In the genomic region with DNA sequence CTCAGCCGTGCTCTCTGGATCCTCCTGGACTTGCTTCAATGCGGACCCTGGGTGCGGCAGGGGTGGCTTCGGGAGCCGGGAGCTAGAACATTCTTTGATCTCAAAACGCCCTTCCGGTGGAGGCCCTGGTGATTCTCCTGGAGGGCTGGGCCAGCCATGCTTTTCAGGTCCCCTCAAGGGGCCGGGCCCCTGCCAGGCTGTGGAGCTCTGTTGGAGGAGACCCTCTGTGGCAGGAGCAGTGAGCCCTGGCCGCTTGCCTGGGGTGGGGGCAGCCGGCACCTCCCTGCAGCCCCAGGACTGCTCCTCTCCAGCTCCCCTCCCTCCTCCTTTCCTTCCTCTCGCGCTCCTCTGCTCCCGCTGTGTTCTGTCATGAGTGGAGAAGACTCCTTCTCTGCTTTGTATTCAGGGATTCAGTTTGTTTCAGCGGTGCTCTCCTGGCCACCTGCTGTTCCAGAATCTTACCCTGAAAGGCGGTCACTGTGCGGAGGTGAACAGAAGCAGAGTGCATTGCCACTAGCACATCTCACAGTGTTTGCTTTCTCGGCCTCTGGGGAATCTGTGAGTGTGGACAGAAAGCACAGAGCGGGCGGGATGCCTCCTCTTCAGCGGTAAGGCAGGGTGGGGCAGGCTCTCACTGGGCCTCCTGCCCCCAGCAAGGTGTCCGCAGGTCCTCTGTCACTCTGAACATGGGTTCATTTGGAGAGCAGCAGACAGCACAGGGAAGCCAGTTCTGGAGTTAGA, we compare ENCODE assay signal across 15 cellular contexts.
DNase-seq lines count a peak whose midpoint lies in the region; ATAC-seq and TF ChIP-seq lines count a peak whose summit lies in the region.
"Had no signal": no experiment of that assay in that cellular context is flagged by ENCODE, and none has a peak within 500 bp of the region (broad histone marks: within the 10 kb centered on the region; RNA-seq: fewer than 3 reads in every experiment).

No MANE protein-coding gene starts in this region.

- no peaks in the 10 kb centered on the region for H3K27me3 Mint-ChIP-seq in activated naive CD8-positive, alpha-beta T cell treated with anti-CD3 and anti-CD28 coated beads, Interleukin-2, amount 10 ng/mL, durations not matched to agents 7 days and 5 days
- H3K27me3 Mint-ChIP-seq in osteocyte (ENCODE audit: unreplicated experiment) = no peaks in the 10 kb centered on the region
- H3K27me3 Mint-ChIP-seq: activated T-helper 17 cell treated with anti-CD3 and anti-CD28 coated beads, Interleukin-2, amount 50 U/mL, for 72 hours had no signal

- H3K4me3 Mint-ChIP-seq in activated naive CD8-positive, alpha-beta T cell treated with anti-CD3 and anti-CD28 coated beads, Interleukin-2, amount 10 ng/mL, durations not matched to agents 7 days and 5 days = no peak overlapping the region
- H3K4me3 Mint-ChIP-seq in osteocyte (ENCODE audit: unreplicated experiment) = no peak overlapping the region
- H3K4me3 Mint-ChIP-seq: activated CD8-positive, alpha-beta T cell treated with anti-CD3 and anti-CD28 coated beads, Interleukin-2, amount 10 ng/mL, durations not matched to agents 7 days and 5 days; activated T-helper 17 cell treated with anti-CD3 and anti-CD28 coated beads, Interleukin-2, amount 50 U/mL, for 72 hours; CD14-positive monocyte had no signal

- H3K4me1 Mint-ChIP-seq in activated naive CD8-positive, alpha-beta T cell treated with anti-CD3 and anti-CD28 coated beads, Interleukin-2, amount 10 ng/mL, durations not matched to agents 7 days and 5 days = peaks cover 17% of the 10 kb centered on the region
- H3K4me1 Mint-ChIP-seq in osteocyte (ENCODE audit: unreplicated experiment) = peaks cover 22% of the 10 kb centered on the region

- H3K9me3 Mint-ChIP-seq in activated naive CD8-positive, alpha-beta T cell treated with anti-CD3 and anti-CD28 coated beads, Interleukin-2, amount 10 ng/mL, durations not matched to agents 7 days and 5 days = no peaks in the 10 kb centered on the region
- H3K9me3 Mint-ChIP-seq in osteocyte (ENCODE audit: unreplicated experiment) = no peaks in the 10 kb centered on the region
- H3K9me3 Mint-ChIP-seq: activated T-helper 17 cell treated with anti-CD3 and anti-CD28 coated beads, Interleukin-2, amount 50 U/mL, for 72 hours had no signal

- POLR2A ChIA-PET in activated naive CD8-positive, alpha-beta T cell treated with anti-CD3 and anti-CD28 coated beads, Interleukin-2, amount 10 ng/mL, durations not matched to agents 7 days and 5 days (lab: Charles Lee) = no interaction called here

- peak; percentile 13 to 61 for DNase-seq in NCI-H187 (lab: John Stamatoyannopoulos, UW)
- no peak for DNase-seq in NCI-H187 treated with DMSO at 0.1 percent for 48 hours (lab: John Stamatoyannopoulos, UW)
- DNase-seq in NCI-H1436 (lab: John Stamatoyannopoulos, UW) = peak; percentile 79
- DNase-seq in activated naive CD8-positive, alpha-beta T cell treated with anti-CD3 and anti-CD28 coated beads, Interleukin-2, amount 10 ng/mL, durations not matched to agents 7 days and 5 days = no peak
- DNase-seq in osteocyte (ENCODE audit: extremely low spot score, unreplicated experiment) = no peak
- DNase-seq in dermis blood vessel endothelial cell = no peak
- DNase-seq in EL = no peak
- DNase-seq in GOT3 (lab: John Stamatoyannopoulos, UW) = no peak
- DNase-seq: activated CD8-positive, alpha-beta T cell treated with anti-CD3 and anti-CD28 coated beads, Interleukin-2, amount 10 ng/mL, durations not matched to agents 7 days and 5 days; mammary epithelial cell; NCI-H446; stimulated activated CD4-positive, alpha-beta T cell treated with anti-CD3 and anti-CD28 coated beads, Interleukin-4, amount 100 ng/mL, for 4 hours had no signal

- H3K27ac Mint-ChIP-seq in activated naive CD8-positive, alpha-beta T cell treated with anti-CD3 and anti-CD28 coated beads, Interleukin-2, amount 10 ng/mL, durations not matched to agents 7 days and 5 days = peak overlapping the region; percentile 63
- peak overlapping the region; percentile 4 for H3K27ac Mint-ChIP-seq in osteocyte (ENCODE audit: unreplicated experiment)
- H3K27ac Mint-ChIP-seq: activated CD8-positive, alpha-beta T cell treated with anti-CD3 and anti-CD28 coated beads, Interleukin-2, amount 10 ng/mL, durations not matched to agents 7 days and 5 days; activated T-helper 17 cell treated with anti-CD3 and anti-CD28 coated beads, Interleukin-2, amount 50 U/mL, for 72 hours had no signal

- no peak for ATAC-seq in activated naive CD8-positive, alpha-beta T cell treated with anti-CD3 and anti-CD28 coated beads, Interleukin-2, amount 10 ng/mL, durations not matched to agents 7 days and 5 days (ENCODE audit: low read depth)
- ATAC-seq: activated CD8-positive, alpha-beta T cell treated with anti-CD3 and anti-CD28 coated beads, Interleukin-2, amount 10 ng/mL, durations not matched to agents 7 days and 5 days; activated T-helper 17 cell treated with anti-CD3 and anti-CD28 coated beads, Interleukin-2, amount 50 U/mL, for 72 hours; esophagus mucosa had no signal

- no peak for TF ChIP-seq CTCF in osteocyte (IDR thresholded peaks at IDR 0.05)

- peaks cover 1% of the 10 kb centered on the region for H3K36me3 Mint-ChIP-seq in activated naive CD8-positive, alpha-beta T cell treated with anti-CD3 and anti-CD28 coated beads, Interleukin-2, amount 10 ng/mL, durations not matched to agents 7 days and 5 days
- H3K36me3 Mint-ChIP-seq in osteocyte (ENCODE audit: unreplicated experiment) = peaks cover 5% of the 10 kb centered on the region

Comparison
In these comparisons a context has a peak if more than half of its experiments do, and no peak if none do; other contexts are left out.
1. DNase-seq: peak in NCI-H187 (2 of 2) and NCI-H1436 (single experiment); none in NCI-H187 treated with DMSO at 0.1 percent for 48 hours (single experiment), activated naive CD8-positive, alpha-beta T cell treated with anti-CD3 and anti-CD28 coated beads, Interleukin-2, amount 10 ng/mL, durations not matched to agents 7 days and 5 days (single experiment), osteocyte (single experiment), dermis blood vessel endothelial cell (single experiment), EL (single experiment) and GOT3 (single experiment).